10 cellular contexts compared by ENCODE assay signal in the genomic region with DNA sequence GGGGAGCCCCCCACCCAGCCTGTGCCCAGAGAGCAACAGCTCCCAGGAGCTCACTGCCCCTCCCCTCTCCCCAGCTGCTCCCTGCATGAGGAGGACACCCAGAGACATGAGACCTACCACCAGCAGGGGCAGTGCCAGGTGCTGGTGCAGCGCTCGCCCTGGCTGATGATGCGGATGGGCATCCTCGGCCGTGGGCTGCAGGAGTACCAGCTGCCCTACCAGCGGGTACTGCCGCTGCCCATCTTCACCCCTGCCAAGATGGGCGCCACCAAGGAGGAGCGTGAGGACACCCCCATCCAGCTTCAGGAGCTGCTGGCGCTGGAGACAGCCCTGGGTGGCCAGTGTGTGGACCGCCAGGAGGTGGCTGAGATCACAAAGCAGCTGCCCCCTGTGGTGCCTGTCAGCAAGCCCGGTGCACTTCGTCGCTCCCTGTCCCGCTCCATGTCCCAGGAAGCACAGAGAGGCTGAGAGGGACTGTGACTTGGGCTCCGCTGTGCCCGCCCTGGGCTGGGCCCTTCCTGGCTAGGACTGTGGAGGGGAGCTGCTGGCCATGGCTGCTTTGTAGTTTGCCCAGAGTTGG. TPM values are rescaled to one million over a fixed set of nuclear protein-coding genes. Genes with fewer than 3 reads are reported as not detected.
DNase-seq lines count a peak whose midpoint lies in the region; ATAC-seq, FAIRE-seq and TF ChIP-seq lines count a peak whose summit lies in the region.
"Had no signal": no experiment of that assay in that cellular context is flagged by ENCODE, and none has a peak within 500 bp of the region (broad histone marks: within the 10 kb centered on the region; RNA-seq: fewer than 3 reads in every experiment).

No MANE protein-coding gene starts in this region.

- H3K27ac Mint-ChIP-seq in MCF 10A (ENCODE audit: low read depth, unreplicated experiment) = no peak overlapping the region

- in situ Hi-C loops in mammary epithelial cell (cut with MboI; ENCODE audit: low sequenced_read_pairs in 2 of 2) = no loop called here

- no peak overlapping the region for H3K4me3 Mint-ChIP-seq in MCF 10A (ENCODE audit: unreplicated experiment)

- peaks cover 6% of the 10 kb centered on the region for H3K4me1 ChIP-seq in mammary epithelial cell (ENCODE audit: insufficient read depth, low read length)
- peaks cover 0 to 10% of the 10 kb centered on the region in 2 experiments; a peak in 1 of 4 replicates for H3K4me1 ChIP-seq in SK-N-SH (ENCODE audit: control insufficient read depth in 1 of 2, insufficient read depth in 2 of 2, low read depth in 1 of 2, low read length in 1 of 2)

- no peaks in the 10 kb centered on the region for H4K20me1 ChIP-seq in mammary epithelial cell (ENCODE audit: insufficient read depth, low read length)
- no peaks in the 10 kb centered on the region for H4K20me1 ChIP-seq in SK-N-SH (ENCODE audit: insufficient read depth)

- TF ChIP-seq EP300 in SK-N-SH (IDR thresholded peaks at IDR 0.05; ENCODE audit: borderline replicate concordance in 1 of 2, low read depth in 1 of 2, low read length in 1 of 2) = no peak

- H3K9me3 Mint-ChIP-seq in MCF 10A (ENCODE audit: unreplicated experiment) = no peaks in the 10 kb centered on the region
- H3K9me3 Mint-ChIP-seq: neural crest cell had no signal

- H3K9me3 ChIP-seq in mammary epithelial cell (replicated peaks; ENCODE audit: insufficient read depth, low read length) (no peaks in the 10 kb centered on the region), SK-N-SH (no peaks in the 10 kb centered on the region)

- H3K4me3 ChIP-seq in mammary epithelial cell (replicated peaks in 1 of 3; ENCODE audit: insufficient read depth in 1 of 3, low read depth in 2 of 3, low read length in 3 of 3) = no peak overlapping the region
- H3K4me3 ChIP-seq in SK-N-SH (ENCODE audit: low read depth in 2 of 2, low read length in 1 of 2) = no peak overlapping the region

- H3K36me3 Mint-ChIP-seq in MCF 10A (ENCODE audit: insufficient read depth, unreplicated experiment) = peaks cover 17% of the 10 kb centered on the region

- H3K27me3 Mint-ChIP-seq in MCF 10A (ENCODE audit: insufficient read depth, unreplicated experiment) = peaks cover 37% of the 10 kb centered on the region

- 30% methylated on average over 8 of the region's 17 CpGs for WGBS in mammary epithelial cell (ENCODE audit: low coverage, missing lambda C conversion rate)
- WGBS in SK-N-SH (ENCODE audit: low lambda C conversion rate) = 92% methylated on average over 4 of the region's 17 CpGs

- H3K9ac ChIP-seq in mammary epithelial cell (ENCODE audit: insufficient read depth, low read length) = no peak overlapping the region
- no peak overlapping the region for H3K9ac ChIP-seq in SK-N-SH

- POLR2A ChIA-PET in MCF 10A (lab: Yijun Ruan, JAX) = interaction anchor here (0.9 to 1.7 kb wide), 3 partner anchors 11 to 31 kb away, joined by 3 to 4 read pairs (median 3); no protein-coding TSS in a partner anchor
- POLR2A ChIA-PET in SK-N-SH (lab: Yijun Ruan, JAX) = interaction anchor here (1.2 kb wide), 1 partner anchor 22 kb away, joined by 3 read pairs; the partner anchor contains the start of gene PGAP3

- TF ChIP-seq POLR2A in GM12891 (IDR thresholded peaks at IDR 0.05; ENCODE audit: low read depth, low read length) = no peak

- no peaks in the 10 kb centered on the region for H3K27me3 ChIP-seq in mammary epithelial cell (ENCODE audit: insufficient read depth, low read length)
- H3K27me3 ChIP-seq in SK-N-SH (ENCODE audit: insufficient read depth) = no peaks in the 10 kb centered on the region

- intact Hi-C loops in MCF 10A (cut with micrococcal nuclease) = no loop called here
- intact Hi-C loops in mammary epithelial cell (cut with micrococcal nuclease) = no loop called here

- H2AFZ ChIP-seq in mammary epithelial cell (ENCODE audit: low read depth, low read length) (no peak overlapping the region), SK-N-SH (ENCODE audit: low read depth) (no peak overlapping the region)

- no peak for FAIRE-seq in GM12891 (lab: Jason Lieb, UNC)

- no peaks in the 10 kb centered on the region for H3K9me2 ChIP-seq in SK-N-SH

- CTCF ChIA-PET in MCF 10A (lab: Yijun Ruan, JAX) = interaction anchor here (0.9 kb wide), 2 partner anchors 42 to 87 kb away, joined by 4 to 5 read pairs; no protein-coding TSS in a partner anchor
- CTCF ChIA-PET in mammary epithelial cell (lab: Charles Lee; ENCODE audit: low non-redundant PET) = interaction anchor here (0.6 kb wide), 1 partner anchor 38 kb away, joined by 3 read pairs; no protein-coding TSS in a partner anchor
- CTCF ChIA-PET in SK-N-SH (lab: Yijun Ruan, JAX) = interaction anchor here (0.7 to 15.8 kb wide), 10 partner anchors 8 to 64 kb away, joined by 3 to 279 read pairs (median 6); partner anchors contain the start of genes MIEN1 and PPP1R1B

- H3K27ac ChIP-seq in mammary epithelial cell (ENCODE audit: insufficient read depth, low read depth, low read length) (no peak overlapping the region), SK-N-SH (ENCODE audit: low read depth in 2 of 2, low read length in 1 of 2) (no peak overlapping the region)

- no peak for TF ChIP-seq RAD21 in SK-N-SH (IDR thresholded peaks at IDR 0.05; ENCODE audit: low read length)

- no peak overlapping the region for H3K4me2 ChIP-seq in mammary epithelial cell (ENCODE audit: insufficient read depth, low read depth, low read length)
- H3K4me2 ChIP-seq in SK-N-SH = no peak overlapping the region

- DNase-seq in MCF 10A (ENCODE audit: unreplicated experiment) (peak; percentile 36), mammary epithelial cell (no peak), SK-N-SH (peak; percentile 77), hepatic stellate cell (ENCODE audit: low spot score) (peak; percentile 68), ureter (ENCODE audit: low spot score) (peak; percentile 43), GM12891 (ENCODE audit: insufficient read length, low spot score) (no peak)
- no peak for DNase-seq in activated CD4-positive, alpha-beta T cell treated with anti-CD3 and anti-CD28 coated beads for 48 hours
- DNase-seq: NCI-H446 had no signal

- H3K79me2 ChIP-seq in mammary epithelial cell (ENCODE audit: insufficient read depth, low read length) (no peaks in the 10 kb centered on the region), SK-N-SH (ENCODE audit: insufficient read depth) (no peaks in the 10 kb centered on the region)

- no peak for ATAC-seq in HG02588 (IDR thresholded peaks at IDR 0.05; ENCODE audit: unreplicated experiment)

- peaks cover 16% of the 10 kb centered on the region for H3K4me1 Mint-ChIP-seq in MCF 10A (ENCODE audit: insufficient read depth, unreplicated experiment)

- no peaks in the 10 kb centered on the region for H3F3A ChIP-seq in SK-N-SH (replicated peaks; ENCODE audit: insufficient read depth)

- no peak for TF ChIP-seq CTCF in MCF 10A (IDR thresholded peaks at IDR 0.05; ENCODE audit: unreplicated experiment)
- TF ChIP-seq CTCF in mammary epithelial cell (conservative IDR thresholded peaks at IDR 0.05 in 1 of 2, IDR thresholded peaks at IDR 0.05 in 1 of 2; ENCODE audit: extremely low read depth in 1 of 2, insufficient read depth in 1 of 2, low read depth in 1 of 2, low read length in 2 of 2) = no peak
- no peak; the same call in 1 of the 2 replicates for TF ChIP-seq CTCF in SK-N-SH (IDR thresholded peaks at IDR 0.05)

- H3K36me3 ChIP-seq in mammary epithelial cell (ENCODE audit: insufficient read depth, low read length) (no peaks in the 10 kb centered on the region), SK-N-SH (replicated peaks in 1 of 2; ENCODE audit: control insufficient read depth in 1 of 2, insufficient read depth in 2 of 2, low read length in 1 of 2) (peaks cover 0 to 14% of the 10 kb centered on the region in 2 experiments)

- BruUV-seq in MCF 10A (replicated peaks; lab: Mats Ljungman, UMichigan) (no TSS peak), mammary epithelial cell (replicated peaks; lab: Mats Ljungman, UMichigan) (no TSS peak)

- dilution Hi-C loops in mammary epithelial cell (cut with HindIII; ENCODE audit: low sequenced_read_pairs) = no loop called here

TF ChIP-seq in GM12891, 5 proteins besides CTCF, POLR2A, EP300 and RAD21 (continues in another document):
- no peak for TF ChIP-seq PAX5 (IDR thresholded peaks at IDR 0.05; ENCODE audit: insufficient read depth, low read length, severe bottlenecking)

RNA-seq across cellular contexts. Expression of gene TCAP, which starts 0.6 kb away (rescaled TPM):
- total RNA-seq in MCF 10A (2022) = 0.37 and 0.71 TPM in 2 replicates
- under 1 TPM; 0.33 to 0.42 TPM for total RNA-seq in mammary epithelial cell
- 0.10 TPM for polyA plus RNA-seq in mammary epithelial cell
- polyA minus RNA-seq in mammary epithelial cell = not detected
- polyA plus RNA-seq in SK-N-SH (2012; rRNA removed) = 0.43 and 0.67 TPM in 2 replicates
- 0.08 and 0.13 TPM in 2 replicates for polyA plus RNA-seq in SK-N-SH (2012; cell fraction: cytosol; rRNA removed)
- 3.6 and 4.0 TPM in 2 replicates for polyA plus RNA-seq in SK-N-SH (2012; cell fraction: nucleus; rRNA removed)
- total RNA-seq in ureter = 0.81 TPM
- polyA plus RNA-seq in GM12891 (2012; ENCODE audit: low read depth, missing spikeins) = 0.53 TPM

RNA-seq across cellular contexts. Expression of gene PNMT, which starts 2.5 kb away (rescaled TPM):
- total RNA-seq in MCF 10A (2022) = not detected in 2 replicates
- not detected for total RNA-seq in mammary epithelial cell
- not detected for polyA plus RNA-seq in mammary epithelial cell
- not detected for polyA minus RNA-seq in mammary epithelial cell
- polyA plus RNA-seq in SK-N-SH (2012; rRNA removed) = 0.05 and 0.07 TPM in 2 replicates
- 0.03 and 0.07 TPM in 2 replicates for polyA plus RNA-seq in SK-N-SH (2012; cell fraction: cytosol; rRNA removed)
- polyA plus RNA-seq in SK-N-SH (2012; cell fraction: nucleus; rRNA removed) = 0.07 and 0.21 TPM in 2 replicates
- total RNA-seq in ureter = 7.1 TPM
- polyA plus RNA-seq in GM12891 (2012; ENCODE audit: low read depth, missing spikeins) = not detected

RNA-seq across cellular contexts. Expression of gene PGAP3, which starts 22.1 kb away (rescaled TPM):
- total RNA-seq in MCF 10A (2022) = 10.0 and 13.2 TPM in 2 replicates
- total RNA-seq in mammary epithelial cell = 10 to 100 TPM in 1 of 2 donors, 1 to 10 TPM in 1; 8.3 to 13.2 TPM
- 5.0 TPM for polyA plus RNA-seq in mammary epithelial cell
- 6.7 TPM for polyA minus RNA-seq in mammary epithelial cell
- 20.9 and 25.8 TPM in 2 replicates for polyA plus RNA-seq in SK-N-SH (2012; rRNA removed)
- polyA plus RNA-seq in SK-N-SH (2012; cell fraction: cytosol; rRNA removed) = 8.3 and 12.5 TPM in 2 replicates
- polyA plus RNA-seq in SK-N-SH (2012; cell fraction: nucleus; rRNA removed) = 83.8 and 86.4 TPM in 2 replicates
- total RNA-seq in ureter = 56.9 TPM
- polyA plus RNA-seq in GM12891 (2012; ENCODE audit: low read depth, missing spikeins) = 6.9 TPM

RNA-seq across cellular contexts. Expression of gene STARD3, which starts 28.8 kb away (rescaled TPM):
- total RNA-seq in MCF 10A (2022) (30.1 and 31.1 TPM in 2 replicates), mammary epithelial cell (10 to 100 TPM; 20.2 to 35.7 TPM), ureter (64.4 TPM)
- polyA plus RNA-seq in mammary epithelial cell (36.7 TPM), SK-N-SH (2012; rRNA removed) (76.8 and 78.0 TPM in 2 replicates)
- polyA minus RNA-seq in mammary epithelial cell = 18.9 TPM
- 32.5 and 44.3 TPM in 2 replicates for polyA plus RNA-seq in SK-N-SH (2012; cell fraction: cytosol; rRNA removed)
- polyA plus RNA-seq in SK-N-SH (2012; cell fraction: nucleus; rRNA removed) = 330 and 615 TPM in 2 replicates
- 28.1 TPM for polyA plus RNA-seq in GM12891 (2012; ENCODE audit: low read depth, missing spikeins)

RNA-seq across cellular contexts. Expression of gene ERBB2, which starts 34.1 kb away (rescaled TPM):
- total RNA-seq in MCF 10A (2022) = 33.3 and 33.7 TPM in 2 replicates
- total RNA-seq in mammary epithelial cell = 10 to 100 TPM; 54.3 to 66.5 TPM
- 28.4 TPM for polyA plus RNA-seq in mammary epithelial cell
- 222 TPM for polyA minus RNA-seq in mammary epithelial cell
- polyA plus RNA-seq in SK-N-SH (2012; rRNA removed) = 1.9 and 2.6 TPM in 2 replicates
- polyA plus RNA-seq in SK-N-SH (2012; cell fraction: cytosol; rRNA removed) = 1.0 and 1.2 TPM in 2 replicates
- 5.7 and 9.7 TPM in 2 replicates for polyA plus RNA-seq in SK-N-SH (2012; cell fraction: nucleus; rRNA removed)
- 278 TPM for total RNA-seq in ureter
- 2.8 TPM for polyA plus RNA-seq in GM12891 (2012; ENCODE audit: low read depth, missing spikeins)

Comparison
In these comparisons a context has a peak if more than half of its experiments do, and no peak if none do; other contexts are left out.
1. DNase-seq: peak in MCF 10A (single experiment), SK-N-SH (single experiment), hepatic stellate cell (single experiment) and ureter (single experiment); none in mammary epithelial cell (single experiment), GM12891 (single experiment) and activated CD4-positive, alpha-beta T cell treated with anti-CD3 and anti-CD28 coated beads for 48 hours (single experiment).